ENCODE assay signal across 25 cellular contexts in the genomic region with DNA sequence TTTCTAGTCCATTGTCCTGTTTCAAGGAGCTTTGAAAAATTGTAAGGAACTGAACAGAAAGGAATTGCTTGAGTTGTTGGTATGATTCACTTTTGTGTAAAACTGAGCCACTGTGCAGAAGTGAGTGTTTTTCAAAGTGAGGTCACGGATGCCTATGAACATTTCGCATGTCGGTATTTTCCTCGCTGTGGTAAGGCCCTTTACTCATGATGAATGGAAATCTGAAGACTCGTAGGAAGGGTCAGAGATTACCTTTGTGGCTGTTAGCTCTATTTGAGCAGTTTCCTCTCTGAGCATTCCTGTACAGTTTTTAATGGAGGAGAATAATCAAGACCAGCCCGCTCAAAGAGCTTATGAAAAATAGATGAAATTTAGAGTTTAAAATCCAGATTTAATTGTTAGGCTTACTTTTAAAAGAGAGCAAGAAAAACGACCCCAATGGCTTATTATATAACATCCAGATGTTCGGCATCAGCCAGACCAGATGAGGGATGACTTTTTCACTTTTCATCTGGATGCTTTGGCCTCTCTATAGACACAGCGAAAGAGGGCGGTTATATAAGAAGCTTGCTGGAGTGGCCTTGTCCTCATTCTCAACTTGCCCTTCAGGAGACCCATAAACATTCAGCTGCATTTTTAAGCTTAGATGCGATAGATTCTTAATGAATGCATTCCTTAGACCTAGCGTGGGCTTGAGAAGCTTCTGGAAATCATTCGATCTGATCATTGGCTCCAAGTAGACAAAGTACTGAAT.
DNase-seq lines count a peak whose midpoint lies in the region; ATAC-seq and TF ChIP-seq lines count a peak whose summit lies in the region.
"Had no signal": no experiment of that assay in that cellular context is flagged by ENCODE, and none has a peak within 500 bp of the region (broad histone marks: within the 10 kb centered on the region; RNA-seq: fewer than 3 reads in every experiment).

No MANE protein-coding gene starts in this region.

- DNase-seq in AG08396 (ENCODE audit: low spot score) (peak; percentile 34), BJ (ENCODE audit: low read depth) (peak; percentile 99), mesendoderm (no peak), DMS 273 treated with DMSO at 0.1 percent for 48 hours (lab: John Stamatoyannopoulos, UW) (no peak), SHP77 treated with DMSO at 0.1 percent for 48 hours (lab: John Stamatoyannopoulos, UW) (no peak), prostate gland (ENCODE audit: low spot score) (no peak)
- DNase-seq: activated CD4-positive, alpha-beta T cell treated with anti-CD3 and anti-CD28 coated beads, Interleukin-2, amount 50 U/mL, for 4 hours; activated gamma-delta T cell; activated naive CD8-positive, alpha-beta T cell treated with anti-CD3 and anti-CD28 coated beads, Interleukin-2, amount 50 U/mL, for 24 hours; CD4-positive, alpha-beta memory T cell; effector CD4-positive, alpha-beta T cell; foreskin keratinocyte; Karpas-422; MV-4-11; naive thymus-derived CD8-positive, alpha-beta T cell; NCI-H1694 treated with DMSO at 0.1 percent for 48 hours; NCI-H2171 treated with DMSO at 0.1 percent for 48 hours; NCI-H524 treated with DMSO at 0.1 percent for 48 hours; retina; stimulated activated CD4-positive, alpha-beta T cell treated with anti-CD3 and anti-CD28 coated beads, Interleukin-2, amount 100 ng/mL, for 24 hours had no signal

- H3K79me2 ChIP-seq in mesendoderm (ENCODE audit: control insufficient read depth, insufficient read depth, low read length), result no peaks in the 10 kb centered on the region

- no peak overlapping the region for H4K5ac ChIP-seq in mesendoderm (ENCODE audit: low read length)

- no peak overlapping the region for H4K8ac ChIP-seq in mesendoderm (ENCODE audit: low read depth, low read length)

- CTCF ChIA-PET in BJ (lab: Yijun Ruan, JAX), result interaction anchor here (0.6 to 2.4 kb wide), 5 partner anchors 13 to 1173 kb away, joined by 3 to 6 read pairs (median 3); no protein-coding TSS in a partner anchor

- no peaks in the 10 kb centered on the region for H3K79me1 ChIP-seq in mesendoderm (ENCODE audit: low read length)

- intact Hi-C loops in prostate gland (cut with DNase I), result no loop called here

- H3K4me3 ChIP-seq in BJ (ENCODE audit: low read depth, low read length) (no peak overlapping the region), mesendoderm (ENCODE audit: low read length) (no peak overlapping the region), prostate gland (no peak overlapping the region)
- H3K4me3 ChIP-seq: smooth muscle cell, thoracic aorta, vagina had no signal

- H3K4me3 Mint-ChIP-seq in activated T-helper 17 cell treated with anti-CD3 and anti-CD28 coated beads, Interleukin-2, amount 50 U/mL, for 72 hours, result no peak overlapping the region
- H3K4me3 Mint-ChIP-seq: activated naive CD8-positive, alpha-beta T cell treated with anti-CD3 and anti-CD28 coated beads, Interleukin-2, amount 50 U/mL, for 24 hours; brain; CD4-positive, alpha-beta memory T cell; naive thymus-derived CD8-positive, alpha-beta T cell had no signal

- H3K23ac ChIP-seq in mesendoderm (ENCODE audit: low read length), result no peak overlapping the region

- H2BK120ac ChIP-seq in mesendoderm (ENCODE audit: low read depth, low read length), result no peak overlapping the region

- no peak overlapping the region for H3K56ac ChIP-seq in mesendoderm (ENCODE audit: low read length)

- H3K9me3 Mint-ChIP-seq in activated T-helper 17 cell treated with anti-CD3 and anti-CD28 coated beads, Interleukin-2, amount 50 U/mL, for 72 hours, result no peaks in the 10 kb centered on the region
- H3K9me3 Mint-ChIP-seq: activated naive CD8-positive, alpha-beta T cell treated with anti-CD3 and anti-CD28 coated beads, Interleukin-2, amount 50 U/mL, for 24 hours; CD4-positive, alpha-beta memory T cell; naive thymus-derived CD8-positive, alpha-beta T cell had no signal

- no peaks in the 10 kb centered on the region for H3K9me3 ChIP-seq in prostate gland
- H3K9me3 ChIP-seq: thoracic aorta, vagina had no signal

- no peak overlapping the region for H3K4me2 ChIP-seq in mesendoderm (ENCODE audit: low read length)
- H3K4me2 ChIP-seq: smooth muscle cell had no signal

- TF ChIP-seq CTCF in BJ (IDR thresholded peaks at IDR 0.05; ENCODE audit: insufficient read depth, low read depth, low read length), result no peak
- TF ChIP-seq CTCF in prostate gland (IDR thresholded peaks at IDR 0.05), result no peak

- peaks cover 4% of the 10 kb centered on the region for H3K4me1 Mint-ChIP-seq in activated T-helper 17 cell treated with anti-CD3 and anti-CD28 coated beads, Interleukin-2, amount 50 U/mL, for 72 hours

- POLR2A ChIA-PET in BJ (lab: Charles Lee), result interaction anchor here (0.6 to 0.7 kb wide), 2 partner anchors 302 to 934 kb away, joined by 8 to 14 read pairs; no protein-coding TSS in a partner anchor

- TF ChIP-seq POLR2A in prostate gland (IDR thresholded peaks at IDR 0.05), result no peak

- H3K27ac ChIP-seq in mesendoderm (ENCODE audit: low read depth, low read length), result no peak overlapping the region
- no peak overlapping the region for H3K27ac ChIP-seq in prostate gland
- H3K27ac ChIP-seq: foreskin keratinocyte, thoracic aorta, vagina had no signal

- no CpG with 5 or more reads among the region's 13 CpGs for WGBS in mesendoderm (ENCODE audit: extremely low coverage, insufficient coverage, low lambda C conversion rate)
- 88% methylated on average over 13 of the region's 13 CpGs for whole genome bisulfite sequencing in prostate gland

- no peak overlapping the region for H3K9ac ChIP-seq in mesendoderm (ENCODE audit: low read length)

- no peak overlapping the region for H2BK15ac ChIP-seq in mesendoderm (replicated peaks; ENCODE audit: low read depth)

- H3K36me3 ChIP-seq in BJ (ENCODE audit: control insufficient read depth, insufficient read depth, low read length) (no peaks in the 10 kb centered on the region), mesendoderm (ENCODE audit: control insufficient read depth, insufficient read depth, low read length) (no peaks in the 10 kb centered on the region), prostate gland (no peaks in the 10 kb centered on the region)
- H3K36me3 ChIP-seq: thoracic aorta, vagina had no signal

- no peak overlapping the region for H3K27ac Mint-ChIP-seq in activated T-helper 17 cell treated with anti-CD3 and anti-CD28 coated beads, Interleukin-2, amount 50 U/mL, for 72 hours
- H3K27ac Mint-ChIP-seq: activated naive CD8-positive, alpha-beta T cell treated with anti-CD3 and anti-CD28 coated beads, Interleukin-2, amount 50 U/mL, for 24 hours; CD4-positive, alpha-beta memory T cell; naive thymus-derived CD8-positive, alpha-beta T cell had no signal

- H2AK5ac ChIP-seq in mesendoderm (ENCODE audit: low read length), result peak overlapping the region; percentile 22

- ATAC-seq in activated T-helper 17 cell treated with anti-CD3 and anti-CD28 coated beads, Interleukin-2, amount 50 U/mL, for 72 hours (replicated peaks), result peak; percentile 89
- ATAC-seq: activated naive CD8-positive, alpha-beta T cell treated with anti-CD3 and anti-CD28 coated beads, Interleukin-2, amount 50 U/mL, for 24 hours; foreskin keratinocyte; naive thymus-derived CD8-positive, alpha-beta T cell had no signal

- no peak overlapping the region for H2BK5ac ChIP-seq in mesendoderm (ENCODE audit: low read length)

- H3K4ac ChIP-seq in mesendoderm (ENCODE audit: low read depth, low read length), result no peak overlapping the region

- H3K36me3 Mint-ChIP-seq in activated T-helper 17 cell treated with anti-CD3 and anti-CD28 coated beads, Interleukin-2, amount 50 U/mL, for 72 hours (ENCODE audit: low read depth), result no peaks in the 10 kb centered on the region
- H3K36me3 Mint-ChIP-seq: brain; CD4-positive, alpha-beta memory T cell; naive thymus-derived CD8-positive, alpha-beta T cell had no signal

- no peaks in the 10 kb centered on the region for H3K27me3 Mint-ChIP-seq in activated T-helper 17 cell treated with anti-CD3 and anti-CD28 coated beads, Interleukin-2, amount 50 U/mL, for 72 hours
- H3K27me3 Mint-ChIP-seq: activated naive CD8-positive, alpha-beta T cell treated with anti-CD3 and anti-CD28 coated beads, Interleukin-2, amount 50 U/mL, for 24 hours had no signal

- H3K18ac ChIP-seq in mesendoderm (ENCODE audit: low read length), result no peak overlapping the region

- peaks cover 2% of the 10 kb centered on the region for H3K4me1 ChIP-seq in mesendoderm (ENCODE audit: control insufficient read depth, low read depth, low read length)
- no peaks in the 10 kb centered on the region for H3K4me1 ChIP-seq in prostate gland (replicated peaks)

- no peaks in the 10 kb centered on the region for H3K27me3 ChIP-seq in BJ (ENCODE audit: control insufficient read depth, insufficient read depth, low read length)
- no peaks in the 10 kb centered on the region for H3K27me3 ChIP-seq in mesendoderm (ENCODE audit: insufficient read depth, low read length, poor library complexity)
- H3K27me3 ChIP-seq in prostate gland (replicated peaks; ENCODE audit: insufficient read depth), result no peaks in the 10 kb centered on the region
- H3K27me3 ChIP-seq: foreskin keratinocyte, vagina had no signal

Comparison
In these comparisons a context has a peak if more than half of its experiments do, and no peak if none do; other contexts are left out.
1. DNase-seq: peak in AG08396 (single experiment) and BJ (single experiment); none in mesendoderm (single experiment), DMS 273 treated with DMSO at 0.1 percent for 48 hours (single experiment), SHP77 treated with DMSO at 0.1 percent for 48 hours (single experiment) and prostate gland (single experiment).